ENCODE assay signal across 11 cellular contexts in genomic region chr17:75707096-75707720, GRCh38. TPM values are rescaled to one million over a fixed set of nuclear protein-coding genes. Genes with fewer than 3 reads are reported as not detected.
DNase-seq lines count a peak whose midpoint lies in the region; ATAC-seq and TF ChIP-seq lines count a peak whose summit lies in the region.
"Had no signal": no experiment of that assay in that cellular context is flagged by ENCODE, and none has a peak within 500 bp of the region (broad histone marks: within the 10 kb centered on the region; RNA-seq: fewer than 3 reads in every experiment).

No MANE protein-coding gene starts in this region.

- peaks cover 0 to 68% (median 62%) of the 10 kb centered on the region in 9 donors for H3K36me3 ChIP-seq in heart left ventricle
- peaks cover 56 to 62% (median 59%) of the 10 kb centered on the region in 3 donors for H3K36me3 ChIP-seq in skeletal muscle tissue (ENCODE audit: control insufficient read depth in 3 of 3, insufficient read depth in 3 of 3, low read length in 3 of 3)
- H3K36me3 ChIP-seq in CD4-positive, alpha-beta memory T cell (ENCODE audit: insufficient read depth, low read length): peaks cover 52% of the 10 kb centered on the region
- peaks cover 67% of the 10 kb centered on the region for H3K36me3 ChIP-seq in OCI-LY7 (ENCODE audit: insufficient read depth, low read length)

- H3K27ac ChIP-seq in heart left ventricle (peak overlapping the region in 11 of 12 donors; percentile 28 to 80 (median 51)), skeletal muscle tissue (ENCODE audit: low read depth, low read length) (peak overlapping the region; percentile 44), OCI-LY7 (ENCODE audit: low read depth, low read length, poor library complexity, severe bottlenecking) (no peak overlapping the region)
- no peak overlapping the region for H3K27ac ChIP-seq in CD4-positive, alpha-beta memory T cell (ENCODE audit: low read depth, low read length)

- peak overlapping the region; percentile 50 for H3K27ac Mint-ChIP-seq in HFFc6
- no peak overlapping the region for H3K27ac Mint-ChIP-seq in CD4-positive, alpha-beta memory T cell

- H3K9ac ChIP-seq in skeletal muscle tissue (ENCODE audit: low read depth in 1 of 3, low read length in 3 of 3): no peak overlapping the region

- no peaks in the 10 kb centered on the region for H4K20me1 ChIP-seq in OCI-LY7 (ENCODE audit: insufficient read depth, low read length)

- CTCF ChIA-PET in CD4-positive, alpha-beta memory T cell (lab: Charles Lee; ENCODE audit: partially characterized antibody): no interaction called here
- CTCF ChIA-PET in OCI-LY7 (lab: Charles Lee; ENCODE audit: unreplicated experiment): interaction anchor here (1.2 kb wide), 1 partner anchor 17 kb away, joined by 3 read pairs; no protein-coding TSS in a partner anchor

- intact Hi-C loops in heart left ventricle (cut with DNase I) (no loop called here), OCI-LY7 (cut with micrococcal nuclease; ENCODE audit: unreplicated experiment) (no loop called here)
- intact Hi-C loops in CD4-positive, alpha-beta memory T cell (cut with micrococcal nuclease): no loop called here

- peak; percentile 36 for DNase-seq in HFFc6
- DNase-seq in astrocyte of the hippocampus (ENCODE audit: low read depth, low spot score): peak; percentile 88
- DNase-seq in heart left ventricle: peak; percentile 55 to 81 (median 66)
- DNase-seq in CD4-positive, alpha-beta memory T cell: no peak
- DNase-seq in stimulated activated CD4-positive, alpha-beta T cell treated with anti-CD3 and anti-CD28 coated beads, Interleukin-1b, Interleukin-23, amount 100 ng/mL, for 48 hours: no peak
- DNase-seq in OCI-LY7 (ENCODE audit: low spot score): no peak
- DNase-seq: EL; NCI-H524; stimulated activated CD4-positive, alpha-beta T cell treated with anti-CD3 and anti-CD28 coated beads, Interleukin-4, amount 100 ng/mL, for 4 hours had no signal

- H3K9me2 ChIP-seq in OCI-LY7 (ENCODE audit: insufficient read depth, low read length): no peaks in the 10 kb centered on the region

- no TSS peak for BruUV-seq in OCI-LY7 (replicated peaks; lab: Mats Ljungman, UMichigan)

- TF ChIP-seq POLR2A in heart left ventricle (IDR thresholded peaks at IDR 0.05): no peak

- H3K4me3 Mint-ChIP-seq in HFFc6: no peak overlapping the region; the same call in 1 of the 2 replicates
- no peak overlapping the region for H3K4me3 Mint-ChIP-seq in CD4-positive, alpha-beta memory T cell

- POLR2A ChIA-PET in CD4-positive, alpha-beta memory T cell (lab: Charles Lee; ENCODE audit: partially characterized antibody): no interaction called here
- POLR2A ChIA-PET in OCI-LY7 (lab: Charles Lee): no interaction called here

- peaks cover 17% of the 10 kb centered on the region for H3K4me1 Mint-ChIP-seq in HFFc6 (ENCODE audit: low read depth)
- no peaks in the 10 kb centered on the region for H3K4me1 Mint-ChIP-seq in CD4-positive, alpha-beta memory T cell

- H3K4me1 ChIP-seq in heart left ventricle: peaks cover 0 to 25% (median 7%) of the 10 kb centered on the region in 12 donors
- peaks cover 0 to 7% (median 3%) of the 10 kb centered on the region in 3 donors for H3K4me1 ChIP-seq in skeletal muscle tissue (ENCODE audit: control insufficient read depth in 3 of 3, insufficient read depth in 3 of 3, low read length in 3 of 3)
- H3K4me1 ChIP-seq in CD4-positive, alpha-beta memory T cell (ENCODE audit: insufficient read depth, low read length): no peaks in the 10 kb centered on the region
- H3K4me1 ChIP-seq in OCI-LY7 (ENCODE audit: insufficient read depth, low read length, poor library complexity, severe bottlenecking): no peaks in the 10 kb centered on the region

- no peaks in the 10 kb centered on the region for H3K79me2 ChIP-seq in OCI-LY7 (ENCODE audit: insufficient read depth, low read depth, low read length)

- ATAC-seq in heart left ventricle: peak; percentile 45 to 90 (median 72)
- no peak for ATAC-seq in HG02610 (IDR thresholded peaks at IDR 0.05; ENCODE audit: unreplicated experiment)

- H3K27me3 ChIP-seq in heart left ventricle: no peaks in the 10 kb centered on the region
- no peaks in the 10 kb centered on the region for H3K27me3 ChIP-seq in skeletal muscle tissue (ENCODE audit: control insufficient read depth in 3 of 3, insufficient read depth in 3 of 3, low read length in 3 of 3)
- no peaks in the 10 kb centered on the region for H3K27me3 ChIP-seq in CD4-positive, alpha-beta memory T cell (ENCODE audit: insufficient read depth, low read length)

- WGBS in heart left ventricle, 4 donors: 62 to 76% (median 73%) methylated on average over 9 to 14 of the region's 14 CpGs

- H3K27me3 Mint-ChIP-seq in HFFc6 (ENCODE audit: insufficient read depth): peaks cover 6% of the 10 kb centered on the region
- H3K27me3 Mint-ChIP-seq in CD4-positive, alpha-beta memory T cell: no peaks in the 10 kb centered on the region

- no peak overlapping the region for H2AFZ ChIP-seq in OCI-LY7 (ENCODE audit: low read length)

- H3K4me3 ChIP-seq in heart left ventricle (no peak overlapping the region), skeletal muscle tissue (ENCODE audit: low read length in 3 of 3) (no peak overlapping the region), OCI-LY7 (ENCODE audit: low read depth, low read length, poor library complexity, severe bottlenecking) (no peak overlapping the region)
- H3K4me3 ChIP-seq in CD4-positive, alpha-beta memory T cell (ENCODE audit: low read length in 2 of 2): no peak overlapping the region

- H3K9me3 ChIP-seq in heart left ventricle (no peaks in the 10 kb centered on the region), skeletal muscle tissue (ENCODE audit: control insufficient read depth in 3 of 3, low read length in 3 of 3) (no peaks in the 10 kb centered on the region), OCI-LY7 (ENCODE audit: low read length) (no peaks in the 10 kb centered on the region)
- H3K9me3 ChIP-seq in CD4-positive, alpha-beta memory T cell (ENCODE audit: control insufficient read depth in 1 of 2, low read length in 2 of 2): no peaks in the 10 kb centered on the region

- H3K4me2 ChIP-seq in OCI-LY7 (ENCODE audit: low read length): no peak overlapping the region

- H3K9me3 Mint-ChIP-seq in HFFc6: no peaks in the 10 kb centered on the region
- no peaks in the 10 kb centered on the region for H3K9me3 Mint-ChIP-seq in CD4-positive, alpha-beta memory T cell

- no peak for TF ChIP-seq CTCF in HFFc6 (IDR thresholded peaks at IDR 0.05)
- no peak for TF ChIP-seq CTCF in heart left ventricle (IDR thresholded peaks at IDR 0.05)
- no peak for TF ChIP-seq CTCF in OCI-LY7 (conservative IDR thresholded peaks at IDR 0.05; ENCODE audit: low read length)

- peaks cover 42% of the 10 kb centered on the region for H3K36me3 Mint-ChIP-seq in HFFc6 (ENCODE audit: low read depth)
- peaks cover 38 to 53% of the 10 kb centered on the region in 2 donors for H3K36me3 Mint-ChIP-seq in CD4-positive, alpha-beta memory T cell

RNA-seq across cellular contexts. Expression of gene ITGB4, which starts 14.1 kb away (rescaled TPM):
- total RNA-seq in HFFc6 (2021; fragmentation: NEBNext Ultra II Directional; extraction: Animal tissue kit (Norgen Biotek cat#: 25700)): 1 to 10 TPM in 1 of 6 experiments, under 1 TPM in 4, not detected in 1; 0.28 to 1.0 (median 0.76) TPM
- total RNA-seq in heart left ventricle: 10 to 100 TPM in 6 of 9 donors, 1 to 10 TPM in 3; 5.1 to 26.8 (median 11.0) TPM
- 1 to 10 TPM; 4.0 to 7.5 TPM for polyA plus RNA-seq in heart left ventricle
- total RNA-seq in skeletal muscle tissue: 3.1 TPM
- 1 to 10 TPM in 1 of 2 experiments, under 1 TPM in 1; 0.67 to 1.2 TPM for total RNA-seq in CD4-positive, alpha-beta memory T cell
- under 1 TPM; 0.25 to 0.91 TPM for polyA plus RNA-seq in CD4-positive, alpha-beta memory T cell
- 0.66 and 2.0 TPM in 2 replicates for total RNA-seq in OCI-LY7 (2014; rRNA removed; shearing (Covaris generic))
- 1.9 and 3.9 TPM in 2 replicates for total RNA-seq in OCI-LY7 (2022)

RNA-seq across cellular contexts. Expression of gene SAP30BP, which starts 40.1 kb away (rescaled TPM):
- 10 to 100 TPM; 68.4 to 81.5 (median 71.4) TPM for total RNA-seq in HFFc6 (2021; fragmentation: NEBNext Ultra II Directional; extraction: Animal tissue kit (Norgen Biotek cat#: 25700))
- total RNA-seq in heart left ventricle (10 to 100 TPM; 40.9 to 67.8 (median 54.4) TPM), skeletal muscle tissue (36.5 TPM), OCI-LY7 (2022) (180 and 187 TPM in 2 replicates)
- polyA plus RNA-seq in heart left ventricle: 100 to 1,000 TPM in 1 of 2 donors, 10 to 100 TPM in 1; 59.9 to 121 TPM
- 100 to 1,000 TPM; 115 to 119 TPM for total RNA-seq in CD4-positive, alpha-beta memory T cell
- 10 to 100 TPM; 69.9 to 80.4 TPM for polyA plus RNA-seq in CD4-positive, alpha-beta memory T cell
- 122 and 127 TPM in 2 replicates for total RNA-seq in OCI-LY7 (2014; rRNA removed; shearing (Covaris generic))

RNA-seq across cellular contexts. Expression of gene RECQL5, which starts 40.3 kb away (rescaled TPM):
- total RNA-seq in HFFc6 (2021; fragmentation: NEBNext Ultra II Directional; extraction: Animal tissue kit (Norgen Biotek cat#: 25700)): 10 to 100 TPM; 18.7 to 22.6 (median 21.2) TPM
- total RNA-seq in heart left ventricle: 10 to 100 TPM in 5 of 9 donors, 1 to 10 TPM in 4; 6.0 to 15.9 (median 10.2) TPM
- polyA plus RNA-seq in heart left ventricle: 10 to 100 TPM in 1 of 2 donors, 1 to 10 TPM in 1; 7.8 to 13.3 TPM
- 11.0 TPM for total RNA-seq in skeletal muscle tissue
- 10 to 100 TPM; 58.3 to 59.1 TPM for total RNA-seq in CD4-positive, alpha-beta memory T cell
- 10 to 100 TPM in 1 of 2 donors, 1 to 10 TPM in 1; 6.4 to 16.7 TPM for polyA plus RNA-seq in CD4-positive, alpha-beta memory T cell
- 90.0 and 91.9 TPM in 2 replicates for total RNA-seq in OCI-LY7 (2014; rRNA removed; shearing (Covaris generic))
- total RNA-seq in OCI-LY7 (2022): 133 and 139 TPM in 2 replicates

RNA-seq across cellular contexts. Expression of gene GALK1, which starts 57.8 kb away (rescaled TPM):
- 10 to 100 TPM; 33.8 to 43.2 (median 37.7) TPM for total RNA-seq in HFFc6 (2021; fragmentation: NEBNext Ultra II Directional; extraction: Animal tissue kit (Norgen Biotek cat#: 25700))
- total RNA-seq in heart left ventricle: 10 to 100 TPM in 8 of 9 donors, 1 to 10 TPM in 1; 9.6 to 30.6 (median 16.5) TPM
- 10 to 100 TPM; 25.5 to 31.2 TPM for polyA plus RNA-seq in heart left ventricle
- total RNA-seq in skeletal muscle tissue: 29.2 TPM
- total RNA-seq in CD4-positive, alpha-beta memory T cell: 10 to 100 TPM; 25.7 to 25.9 TPM
- polyA plus RNA-seq in CD4-positive, alpha-beta memory T cell: 10 to 100 TPM; 17.5 to 18.1 TPM
- total RNA-seq in OCI-LY7 (2014; rRNA removed; shearing (Covaris generic)): 88.2 and 99.4 TPM in 2 replicates
- 74.8 and 76.5 TPM in 2 replicates for total RNA-seq in OCI-LY7 (2022)

Comparison
In these comparisons a context has a peak if more than half of its experiments do, and no peak if none do; other contexts are left out.
1. DNase-seq: peak in HFFc6 (single experiment), astrocyte of the hippocampus (single experiment) and heart left ventricle (5 of 5); none in CD4-positive, alpha-beta memory T cell (0 of 5), stimulated activated CD4-positive, alpha-beta T cell treated with anti-CD3 and anti-CD28 coated beads, Interleukin-1b, Interleukin-23, amount 100 ng/mL, for 48 hours (single experiment) and OCI-LY7 (single experiment).
2. H3K27ac ChIP-seq: peak in heart left ventricle (11 of 12) and skeletal muscle tissue (single experiment); none in CD4-positive, alpha-beta memory T cell (single experiment) and OCI-LY7 (single experiment).